ENCODE assay signal across 8 cellular contexts in the genomic region with DNA sequence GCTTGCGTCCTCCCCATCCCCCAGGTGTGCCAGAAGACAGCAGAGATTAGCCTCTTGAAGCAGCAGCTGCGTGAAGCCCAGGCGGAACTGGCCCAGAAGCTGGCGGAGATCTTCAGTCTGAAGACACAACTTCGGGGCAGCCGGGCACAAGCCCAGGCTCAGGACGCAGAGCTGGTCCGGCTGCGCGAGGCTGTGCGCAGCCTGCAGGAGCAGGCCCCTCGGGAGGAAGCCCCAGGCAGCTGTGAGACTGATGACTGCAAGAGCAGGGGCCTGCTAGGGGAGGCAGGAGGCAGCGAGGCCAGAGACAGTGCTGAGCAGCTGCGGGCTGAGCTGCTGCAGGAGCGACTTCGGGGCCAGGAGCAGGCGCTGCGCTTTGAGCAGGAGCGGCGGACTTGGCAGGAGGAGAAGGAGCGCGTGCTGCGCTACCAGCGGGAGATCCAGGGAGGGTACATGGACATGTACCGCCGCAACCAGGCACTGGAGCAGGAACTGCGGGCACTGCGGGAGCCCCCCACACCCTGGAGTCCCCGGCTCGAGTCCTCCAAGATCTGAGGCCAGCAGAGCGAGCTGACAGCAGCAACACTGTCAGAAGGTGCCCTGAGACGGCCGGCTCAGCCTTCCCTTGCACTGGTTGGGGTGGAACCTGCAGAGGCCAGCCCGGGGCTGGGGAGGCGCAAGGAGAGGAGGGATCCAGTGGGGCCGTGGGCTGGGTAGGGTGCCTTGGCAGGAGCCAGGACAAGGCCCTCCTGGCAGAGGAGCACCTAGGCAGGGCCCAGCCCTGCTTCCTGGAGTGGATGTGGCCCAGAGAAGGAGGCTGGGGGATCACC. TPM values are rescaled to one million over a fixed set of nuclear protein-coding genes. Genes with fewer than 3 reads are reported as not detected.
DNase-seq lines count a peak whose midpoint lies in the region; ATAC-seq, FAIRE-seq and TF ChIP-seq lines count a peak whose summit lies in the region.

No MANE protein-coding gene starts in this region.

- DNase-seq in GM12891 (ENCODE audit: insufficient read length, low spot score) (no peak), cerebellar cortex (ENCODE audit: low spot score) (peak; percentile 59), psoas muscle (peak in 1 of 2 donors; percentile 79), HK-2 (ENCODE audit: unreplicated experiment) (no peak), prostate gland (ENCODE audit: low spot score) (no peak), OCI-M1 (lab: John Stamatoyannopoulos, UW) (no peak)
- no peak for DNase-seq in stimulated activated naive CD4-positive, alpha-beta T cell treated with Interleukin-2 at 50 U/mL for 16 hours (lab: John Stamatoyannopoulos, UW)

- H3K36me3 ChIP-seq in KMS-11 (ENCODE audit: insufficient read depth) (no peaks in the 10 kb centered on the region), psoas muscle (ENCODE audit: insufficient read depth in 1 of 2, low read depth in 1 of 2) (no peaks in the 10 kb centered on the region), prostate gland (no peaks in the 10 kb centered on the region)

- TF ChIP-seq CTCF in KMS-11 (conservative IDR thresholded peaks at IDR 0.05; ENCODE audit: low read depth, low read length) (no peak), psoas muscle (IDR thresholded peaks at IDR 0.05) (no peak), prostate gland (IDR thresholded peaks at IDR 0.05) (no peak)

- H3K4me3 ChIP-seq in KMS-11 (IDR thresholded peaks at IDR 0.05; ENCODE audit: insufficient read depth, low read depth, low read length) = no peak overlapping the region
- peak overlapping the region; percentile 65 for H3K4me3 ChIP-seq in psoas muscle
- H3K4me3 ChIP-seq in prostate gland = peak overlapping the region in 1 of 2 donors; percentile 24

- H3K27ac ChIP-seq in KMS-11 (peak overlapping the region; percentile 54), psoas muscle (peak overlapping the region; percentile 71), prostate gland (peak overlapping the region in 1 of 2 donors; percentile 38)

- peaks cover 14% of the 10 kb centered on the region for H3K4me1 ChIP-seq in KMS-11 (ENCODE audit: low read depth, poor library complexity, severe bottlenecking)
- H3K4me1 ChIP-seq in psoas muscle = peaks cover 46% of the 10 kb centered on the region
- peaks cover 17% of the 10 kb centered on the region for H3K4me1 ChIP-seq in prostate gland (replicated peaks)

- 16 to 21% (median 18%) methylated on average over 28 to 36 of the region's 36 CpGs for WGBS in psoas muscle, 3 donors
- 73% methylated on average over 36 of the region's 36 CpGs for WGBS in prostate gland

- ATAC-seq in psoas muscle = peak; percentile 40 to 76 (median 58)

- no peaks in the 10 kb centered on the region for H3K79me2 ChIP-seq in KMS-11 (ENCODE audit: insufficient read depth, low read depth)

- no peak for TF ChIP-seq POLR2A in GM12891 (IDR thresholded peaks at IDR 0.05; ENCODE audit: low read depth, low read length)
- no peak for TF ChIP-seq POLR2A in prostate gland (IDR thresholded peaks at IDR 0.05)

- H3K27me3 ChIP-seq in KMS-11 (ENCODE audit: insufficient read depth, low read depth) (no peaks in the 10 kb centered on the region), psoas muscle (ENCODE audit: insufficient read depth in 3 of 3, low read length in 2 of 3) (peaks cover 0 to 1% (median 0%) of the 10 kb centered on the region in 3 donors), prostate gland (replicated peaks; ENCODE audit: insufficient read depth) (no peaks in the 10 kb centered on the region)

- intact Hi-C loops in psoas muscle (cut with DNase I) = no loop called here
- intact Hi-C loops in prostate gland (cut with DNase I) = no loop called here

- peak overlapping the region; percentile 78; the same call in 1 of the 2 replicates for H3K4me2 ChIP-seq in KMS-11

- no peaks in the 10 kb centered on the region for H3K9me3 ChIP-seq in psoas muscle
- no peaks in the 10 kb centered on the region for H3K9me3 ChIP-seq in prostate gland

- FAIRE-seq in GM12891 (lab: Jason Lieb, UNC) = peak; percentile 51

- peak overlapping the region; percentile 45 for H2AFZ ChIP-seq in KMS-11 (ENCODE audit: low read depth)

- H3K9ac ChIP-seq in KMS-11 = peak overlapping the region; percentile 54; the same call in 1 of the 2 replicates

- no peaks in the 10 kb centered on the region for H4K20me1 ChIP-seq in KMS-11 (ENCODE audit: insufficient read depth)

TF ChIP-seq in GM12891, 5 proteins besides CTCF, POLR2A, EP300 and RAD21:
- TF ChIP-seq PAX5 (IDR thresholded peaks at IDR 0.05; ENCODE audit: insufficient read depth, low read length, severe bottlenecking) = no peak
- TF ChIP-seq POU2F2 (IDR thresholded peaks at IDR 0.05; ENCODE audit: low read depth, low read length) = no peak
- no peak for TF ChIP-seq TAF1 (IDR thresholded peaks at IDR 0.05; ENCODE audit: low read depth, low read length)
- no peak for TF ChIP-seq POLR2AphosphoS5 (IDR thresholded peaks at IDR 0.05; ENCODE audit: low read depth, low read length)
- no peak for TF ChIP-seq SPI1 (IDR thresholded peaks at IDR 0.05; ENCODE audit: low read depth, low read length)

RNA-seq across cellular contexts. Expression of a gene that starts 8.3 kb away (rescaled TPM):
- polyA plus RNA-seq in GM12891 (2012; ENCODE audit: low read depth, missing spikeins) = 3.8 TPM
- total RNA-seq in psoas muscle (1 to 10 TPM; 1.6 to 3.7 (median 3.2) TPM), prostate gland (1 to 10 TPM; 2.3 to 4.7 TPM)
- 1 to 10 TPM; 2.2 to 4.0 (median 2.3) TPM for polyA plus RNA-seq in psoas muscle

RNA-seq across cellular contexts. Expression of a gene that starts 9.2 kb away (rescaled TPM):
- 21.7 TPM for polyA plus RNA-seq in GM12891 (2012; ENCODE audit: low read depth, missing spikeins)
- total RNA-seq in psoas muscle (10 to 100 TPM; 48.0 to 54.9 (median 50.8) TPM), prostate gland (10 to 100 TPM; 33.7 to 39.1 TPM)
- 10 to 100 TPM; 43.5 to 80.2 (median 55.9) TPM for polyA plus RNA-seq in psoas muscle

RNA-seq across cellular contexts. Expression of a gene that starts 32.0 kb away (rescaled TPM):
- polyA plus RNA-seq in GM12891 (2012; ENCODE audit: low read depth, missing spikeins) = 273 TPM
- total RNA-seq in psoas muscle = 100 to 1,000 TPM in 2 of 4 donors, 10 to 100 TPM in 2; 86.9 to 131 (median 96.0) TPM
- 100 to 1,000 TPM; 132 to 301 (median 147) TPM for polyA plus RNA-seq in psoas muscle
- total RNA-seq in prostate gland = 100 to 1,000 TPM; 270 to 284 TPM
